Comparison of ENCODE assay signal across 16 cellular contexts in the genomic region with DNA sequence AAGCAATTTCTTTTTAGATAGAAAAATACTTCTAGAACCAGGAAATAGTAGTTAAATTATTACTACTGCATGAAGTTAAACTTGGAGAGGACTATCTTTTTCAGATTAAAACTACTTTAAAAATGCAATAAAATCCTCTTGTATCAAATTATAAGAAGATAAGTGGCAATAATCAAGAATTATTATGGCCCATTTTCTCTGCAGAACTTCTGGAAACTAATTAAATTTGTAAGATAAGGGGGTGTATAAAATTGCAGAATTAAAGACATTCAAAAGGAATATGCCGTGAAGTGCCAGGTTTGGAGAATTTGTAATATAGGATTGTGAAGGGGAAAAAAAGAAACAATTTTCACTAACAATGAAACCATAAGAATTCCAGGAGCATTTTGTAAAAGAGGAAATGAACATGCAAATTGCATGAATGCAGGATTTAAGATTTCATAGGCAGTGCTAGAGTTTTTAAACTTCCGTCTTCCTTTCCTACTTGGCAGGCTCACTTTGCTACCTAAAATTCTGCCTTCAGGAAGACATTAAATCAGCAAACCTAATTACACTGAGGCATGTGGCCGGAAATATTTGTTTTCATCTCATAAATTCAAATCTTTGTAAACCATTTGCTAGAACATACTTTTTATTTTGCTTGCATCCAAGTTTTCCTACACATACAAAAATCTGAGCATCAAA.
"Had no signal": no experiment of that assay in that cellular context is flagged by ENCODE, and none has a peak within 500 bp of the region (broad histone marks: within the 10 kb centered on the region; RNA-seq: fewer than 3 reads in every experiment).

No MANE protein-coding gene starts in this region.

- H3K36me3 ChIP-seq: left lung, neutrophil, ovary, suprapubic skin, thyroid gland had no signal

- H3K4me1 ChIP-seq: suprapubic skin had no signal

- ATAC-seq: effector memory CD8-positive, alpha-beta T cell; naive thymus-derived CD4-positive, alpha-beta T cell had no signal

- H3K27ac ChIP-seq: left lung, neutrophil, ovary, suprapubic skin had no signal

- DNase-seq: cortex of kidney; effector memory CD8-positive, alpha-beta T cell; foreskin melanocyte; head of caudate nucleus; hypothalamus; left lung; naive thymus-derived CD4-positive, alpha-beta T cell; ovary; right cardiac atrium; stimulated activated CD4-positive, alpha-beta T cell treated with anti-CD3 and anti-CD28 coated beads, Interleukin-2, amount 100 ng/mL, for 48 hours; stimulated activated naive CD4-positive, alpha-beta T cell treated with Interleukin-2 at 50 U/mL for 16 hours; thyroid gland had no signal

- H3K4me3 ChIP-seq: left lung, lung, ovary, smooth muscle cell, suprapubic skin, thyroid gland had no signal

- H3K9me3 ChIP-seq: neutrophil, ovary, suprapubic skin, thyroid gland had no signal

- H3K27me3 ChIP-seq: left lung, neutrophil, ovary, suprapubic skin, thyroid gland had no signal
